8 cellular contexts compared by ENCODE assay signal in the genomic region with DNA sequence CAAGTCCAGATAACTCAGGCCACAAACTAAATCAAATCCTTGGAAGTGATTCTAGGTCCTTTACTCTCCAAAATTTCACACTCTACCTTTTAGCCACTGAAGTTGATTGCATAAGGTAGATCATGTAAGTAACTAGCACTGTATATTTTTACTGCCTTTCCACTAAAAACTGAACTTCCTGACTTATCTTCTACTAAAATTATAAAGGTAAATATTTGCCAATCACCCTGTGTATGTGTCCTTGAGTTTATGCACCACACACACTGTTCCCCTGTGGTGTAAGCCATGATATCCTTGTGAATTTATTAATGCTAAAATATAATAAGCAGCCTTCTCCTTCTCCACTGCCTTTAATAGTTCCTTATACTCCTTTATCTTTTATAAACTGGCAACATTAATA.
"Had no signal": no experiment of that assay in that cellular context is flagged by ENCODE, and none has a peak within 500 bp of the region (broad histone marks: within the 10 kb centered on the region; RNA-seq: fewer than 3 reads in every experiment).

No MANE protein-coding gene starts in this region.

- FAIRE-seq: H1, H54, HTR-8/SVneo, K562 had no signal

- DNase-seq: H9, HCEC 1CT, IMR-90 had no signal

- ATAC-seq: GM23338, K562 had no signal
